9 cellular contexts compared by ENCODE assay signal in genomic region chr1:55893155-55893554, GRCh38.
DNase-seq lines count a peak whose midpoint lies in the region; ATAC-seq, FAIRE-seq and TF ChIP-seq lines count a peak whose summit lies in the region.
"Had no signal": no experiment of that assay in that cellular context is flagged by ENCODE, and none has a peak within 500 bp of the region (broad histone marks: within the 10 kb centered on the region; RNA-seq: fewer than 3 reads in every experiment).

No MANE protein-coding gene starts in this region.

- no peak overlapping the region for H3K27ac ChIP-seq in lower lobe of right lung
- H3K27ac ChIP-seq in esophagus muscularis mucosa (replicated peaks in 1 of 4), result no peak overlapping the region
- H3K27ac ChIP-seq: esophagus squamous epithelium had no signal

- no peak for TF ChIP-seq POLR2A in esophagus muscularis mucosa (IDR thresholded peaks at IDR 0.05; ENCODE audit: low read depth)

- peak; percentile 43 for DNase-seq in KBM-7
- peak; percentile 76 for DNase-seq in amniotic epithelial cell (ENCODE audit: low read depth)
- no peak for DNase-seq in lower lobe of right lung
- DNase-seq in activated T-cell treated with anti-CD3 and anti-CD28 coated beads, Interleukin-2, amount 50 U/mL, for 24 hours, result no peak
- DNase-seq in ureter (ENCODE audit: low spot score), result no peak
- DNase-seq in esophagus muscularis mucosa (ENCODE audit: extremely low spot score), result no peak
- no peak for DNase-seq in NCI-H1436 (lab: John Stamatoyannopoulos, UW)
- DNase-seq: esophagus squamous epithelium had no signal

- in situ Hi-C loops in KBM-7 (cut with MboI; ENCODE audit: low pct_unique_long_range_greater_than_20kb, low sequenced_read_pairs), result no loop called here

- H3K4me1 ChIP-seq in lower lobe of right lung (no peaks in the 10 kb centered on the region), esophagus muscularis mucosa (no peaks in the 10 kb centered on the region)
- H3K4me1 ChIP-seq: esophagus squamous epithelium had no signal

- H3K4me3 Mint-ChIP-seq in activated T-cell treated with anti-CD3 and anti-CD28 coated beads, Interleukin-2, amount 50 U/mL, for 24 hours, result no peak overlapping the region

- no peak for TF ChIP-seq EP300 in esophagus muscularis mucosa (IDR thresholded peaks at IDR 0.05)

- TF ChIP-seq CTCF in lower lobe of right lung (IDR thresholded peaks at IDR 0.05), result peak; percentile 16
- TF ChIP-seq CTCF in esophagus muscularis mucosa (IDR thresholded peaks at IDR 0.05), result no peak

- FAIRE-seq in G401.6 (lab: Jason Lieb, UNC), result peak; percentile 44

- H3K9me3 Mint-ChIP-seq in activated T-cell treated with anti-CD3 and anti-CD28 coated beads, Interleukin-2, amount 50 U/mL, for 24 hours, result peaks cover 23% of the 10 kb centered on the region

- no peak overlapping the region for H3K4me3 ChIP-seq in lower lobe of right lung
- no peak overlapping the region for H3K4me3 ChIP-seq in esophagus muscularis mucosa
- H3K4me3 ChIP-seq: esophagus squamous epithelium had no signal

- intact Hi-C loops in lower lobe of right lung (cut with DNase I), result no loop called here
- intact Hi-C loops in esophagus muscularis mucosa (cut with DNase I), result no loop called here

- H3K36me3 Mint-ChIP-seq in activated T-cell treated with anti-CD3 and anti-CD28 coated beads, Interleukin-2, amount 50 U/mL, for 24 hours (ENCODE audit: low read depth), result no peaks in the 10 kb centered on the region

- 33% methylated on average over 2 of the region's 2 CpGs for WGBS in esophagus muscularis mucosa

- no peak overlapping the region for H3K27ac Mint-ChIP-seq in activated T-cell treated with anti-CD3 and anti-CD28 coated beads, Interleukin-2, amount 50 U/mL, for 24 hours

- ATAC-seq in lower lobe of right lung, result peak; percentile 32 to 72

- H3K9me3 ChIP-seq in lower lobe of right lung (peaks cover 6% of the 10 kb centered on the region), esophagus muscularis mucosa (peaks cover 0 to 18% (median 11%) of the 10 kb centered on the region in 4 donors)

- H3K4me1 Mint-ChIP-seq in activated T-cell treated with anti-CD3 and anti-CD28 coated beads, Interleukin-2, amount 50 U/mL, for 24 hours (ENCODE audit: low read depth), result no peaks in the 10 kb centered on the region

- H3K27me3 ChIP-seq in lower lobe of right lung (ENCODE audit: low read depth), result no peaks in the 10 kb centered on the region
- H3K27me3 ChIP-seq in esophagus muscularis mucosa, result no peaks in the 10 kb centered on the region
- H3K27me3 ChIP-seq: esophagus squamous epithelium had no signal

- H3K36me3 ChIP-seq in lower lobe of right lung (no peaks in the 10 kb centered on the region), esophagus muscularis mucosa (no peaks in the 10 kb centered on the region)
- H3K36me3 ChIP-seq: esophagus squamous epithelium had no signal

- H3K27me3 Mint-ChIP-seq in activated T-cell treated with anti-CD3 and anti-CD28 coated beads, Interleukin-2, amount 50 U/mL, for 24 hours, result no peaks in the 10 kb centered on the region

Comparison
In these comparisons a context has a peak if more than half of its experiments do, and no peak if none do; other contexts are left out.
1. DNase-seq: peak in KBM-7 (single experiment) and amniotic epithelial cell (single experiment); none in lower lobe of right lung (single experiment), activated T-cell treated with anti-CD3 and anti-CD28 coated beads, Interleukin-2, amount 50 U/mL, for 24 hours (single experiment), ureter (single experiment), esophagus muscularis mucosa (single experiment) and NCI-H1436 (single experiment).